3 cellular contexts compared by ENCODE assay signal in the genomic region with DNA sequence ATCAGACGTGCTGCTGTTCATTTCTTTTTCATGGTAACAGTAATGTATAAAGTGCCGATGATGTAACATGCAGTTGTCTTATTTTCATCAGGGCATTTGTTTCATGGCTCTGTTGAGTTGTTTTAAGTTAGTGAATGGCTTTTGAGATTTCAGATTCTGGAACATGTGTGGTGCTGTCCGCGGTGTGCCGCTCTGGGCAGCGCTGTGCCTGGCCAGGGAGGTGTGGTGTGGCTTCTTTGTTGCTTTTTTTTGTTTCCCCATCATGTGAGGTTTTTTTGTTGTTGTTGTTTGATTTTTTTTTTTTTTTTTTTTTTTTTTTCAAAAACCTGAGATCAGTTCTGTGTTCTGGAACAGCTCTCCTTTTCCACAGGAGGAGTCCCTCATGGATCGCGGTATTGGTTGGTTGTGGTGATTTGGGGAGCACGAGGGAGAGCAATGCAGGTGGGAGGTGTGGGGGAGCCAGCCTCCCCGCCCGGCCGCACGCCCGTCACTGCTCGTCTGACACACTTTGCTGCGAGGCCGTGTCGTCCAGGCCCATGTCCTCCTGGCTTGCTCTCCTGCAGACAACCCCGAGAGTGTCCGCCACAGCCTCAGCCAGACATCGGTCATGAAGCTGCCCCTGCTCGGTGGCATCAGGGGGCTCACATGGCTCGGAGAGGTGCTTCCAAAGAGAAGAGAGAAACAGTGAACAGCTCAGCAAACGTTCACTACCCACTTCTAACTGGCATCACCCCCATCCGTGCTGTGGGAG.
TF ChIP-seq lines count a peak whose summit lies in the region.

No MANE protein-coding gene starts in this region.

TF ChIP-seq in GM23338, 12 proteins besides CTCF, POLR2A, EP300 and RAD21:
- TF ChIP-seq EZH2 (IDR thresholded peaks at IDR 0.05; ENCODE audit: low read depth, unreplicated experiment) (no peak), EZH2phosphoT487 (IDR thresholded peaks at IDR 0.05; ENCODE audit: unreplicated experiment) (no peak), JUNB (IDR thresholded peaks at IDR 0.05; ENCODE audit: unreplicated experiment) (no peak), POLR2AphosphoS5 (IDR thresholded peaks at IDR 0.05; ENCODE audit: low read depth) (0 out of 2 replicates have a peak, but pooled peaks have one; percentile 29)
- TF ChIP-seq, protein P1, sequence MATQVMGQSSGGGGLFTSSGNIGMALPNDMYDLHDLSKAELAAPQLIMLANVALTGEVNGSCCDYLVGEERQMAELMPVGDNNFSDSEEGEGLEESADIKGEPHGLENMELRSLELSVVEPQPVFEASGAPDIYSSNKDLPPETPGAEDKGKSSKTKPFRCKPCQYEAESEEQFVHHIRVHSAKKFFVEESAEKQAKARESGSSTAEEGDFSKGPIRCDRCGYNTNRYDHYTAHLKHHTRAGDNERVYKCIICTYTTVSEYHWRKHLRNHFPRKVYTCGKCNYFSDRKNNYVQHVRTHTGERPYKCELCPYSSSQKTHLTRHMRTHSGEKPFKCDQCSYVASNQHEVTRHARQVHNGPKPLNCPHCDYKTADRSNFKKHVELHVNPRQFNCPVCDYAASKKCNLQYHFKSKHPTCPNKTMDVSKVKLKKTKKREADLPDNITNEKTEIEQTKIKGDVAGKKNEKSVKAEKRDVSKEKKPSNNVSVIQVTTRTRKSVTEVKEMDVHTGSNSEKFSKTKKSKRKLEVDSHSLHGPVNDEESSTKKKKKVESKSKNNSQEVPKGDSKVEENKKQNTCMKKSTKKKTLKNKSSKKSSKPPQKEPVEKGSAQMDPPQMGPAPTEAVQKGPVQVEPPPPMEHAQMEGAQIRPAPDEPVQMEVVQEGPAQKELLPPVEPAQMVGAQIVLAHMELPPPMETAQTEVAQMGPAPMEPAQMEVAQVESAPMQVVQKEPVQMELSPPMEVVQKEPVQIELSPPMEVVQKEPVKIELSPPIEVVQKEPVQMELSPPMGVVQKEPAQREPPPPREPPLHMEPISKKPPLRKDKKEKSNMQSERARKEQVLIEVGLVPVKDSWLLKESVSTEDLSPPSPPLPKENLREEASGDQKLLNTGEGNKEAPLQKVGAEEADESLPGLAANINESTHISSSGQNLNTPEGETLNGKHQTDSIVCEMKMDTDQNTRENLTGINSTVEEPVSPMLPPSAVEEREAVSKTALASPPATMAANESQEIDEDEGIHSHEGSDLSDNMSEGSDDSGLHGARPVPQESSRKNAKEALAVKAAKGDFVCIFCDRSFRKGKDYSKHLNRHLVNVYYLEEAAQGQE (IDR thresholded peaks at IDR 0.05; ENCODE audit: unreplicated experiment): no peak
TF ChIP-seq in GM23338: peak in this region for 1.

TF ChIP-seq in HEK293, 187 proteins besides CTCF, POLR2A, EP300 and RAD21:
- TF ChIP-seq, protein P2, sequence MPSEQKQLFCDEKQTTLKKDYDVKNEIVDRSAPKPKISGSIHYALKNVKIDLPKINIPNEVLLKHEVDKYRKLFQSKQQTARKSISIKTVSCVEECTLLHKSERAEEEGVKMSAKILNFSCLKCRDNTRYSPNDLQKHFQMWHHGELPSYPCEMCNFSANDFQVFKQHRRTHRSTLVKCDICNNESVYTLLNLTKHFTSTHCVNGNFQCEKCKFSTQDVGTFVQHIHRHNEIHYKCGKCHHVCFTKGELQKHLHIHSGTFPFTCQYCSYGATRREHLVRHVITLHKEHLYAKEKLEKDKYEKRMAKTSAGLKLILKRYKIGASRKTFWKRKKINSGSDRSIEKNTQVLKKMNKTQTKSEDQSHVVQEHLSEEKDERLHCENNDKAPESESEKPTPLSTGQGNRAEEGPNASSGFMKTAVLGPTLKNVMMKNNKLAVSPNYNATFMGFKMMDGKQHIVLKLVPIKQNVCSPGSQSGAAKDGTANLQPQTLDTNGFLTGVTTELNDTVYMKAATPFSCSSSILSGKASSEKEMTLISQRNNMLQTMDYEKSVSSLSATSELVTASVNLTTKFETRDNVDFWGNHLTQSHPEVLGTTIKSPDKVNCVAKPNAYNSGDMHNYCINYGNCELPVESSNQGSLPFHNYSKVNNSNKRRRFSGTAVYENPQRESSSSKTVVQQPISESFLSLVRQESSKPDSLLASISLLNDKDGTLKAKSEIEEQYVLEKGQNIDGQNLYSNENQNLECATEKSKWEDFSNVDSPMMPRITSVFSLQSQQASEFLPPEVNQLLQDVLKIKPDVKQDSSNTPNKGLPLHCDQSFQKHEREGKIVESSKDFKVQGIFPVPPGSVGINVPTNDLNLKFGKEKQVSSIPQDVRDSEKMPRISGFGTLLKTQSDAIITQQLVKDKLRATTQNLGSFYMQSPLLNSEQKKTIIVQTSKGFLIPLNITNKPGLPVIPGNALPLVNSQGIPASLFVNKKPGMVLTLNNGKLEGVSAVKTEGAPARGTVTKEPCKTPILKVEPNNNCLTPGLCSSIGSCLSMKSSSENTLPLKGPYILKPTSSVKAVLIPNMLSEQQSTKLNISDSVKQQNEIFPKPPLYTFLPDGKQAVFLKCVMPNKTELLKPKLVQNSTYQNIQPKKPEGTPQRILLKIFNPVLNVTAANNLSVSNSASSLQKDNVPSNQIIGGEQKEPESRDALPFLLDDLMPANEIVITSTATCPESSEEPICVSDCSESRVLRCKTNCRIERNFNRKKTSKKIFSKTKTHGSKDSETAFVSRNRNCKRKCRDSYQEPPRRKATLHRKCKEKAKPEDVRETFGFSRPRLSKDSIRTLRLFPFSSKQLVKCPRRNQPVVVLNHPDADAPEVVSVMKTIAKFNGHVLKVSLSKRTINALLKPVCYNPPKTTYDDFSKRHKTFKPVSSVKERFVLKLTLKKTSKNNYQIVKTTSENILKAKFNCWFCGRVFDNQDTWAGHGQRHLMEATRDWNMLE (tag by site-specific recombination; conservative IDR thresholded peaks at IDR 0.05; ENCODE audit: low read depth): no peak
- TF ChIP-seq, protein P3, sequence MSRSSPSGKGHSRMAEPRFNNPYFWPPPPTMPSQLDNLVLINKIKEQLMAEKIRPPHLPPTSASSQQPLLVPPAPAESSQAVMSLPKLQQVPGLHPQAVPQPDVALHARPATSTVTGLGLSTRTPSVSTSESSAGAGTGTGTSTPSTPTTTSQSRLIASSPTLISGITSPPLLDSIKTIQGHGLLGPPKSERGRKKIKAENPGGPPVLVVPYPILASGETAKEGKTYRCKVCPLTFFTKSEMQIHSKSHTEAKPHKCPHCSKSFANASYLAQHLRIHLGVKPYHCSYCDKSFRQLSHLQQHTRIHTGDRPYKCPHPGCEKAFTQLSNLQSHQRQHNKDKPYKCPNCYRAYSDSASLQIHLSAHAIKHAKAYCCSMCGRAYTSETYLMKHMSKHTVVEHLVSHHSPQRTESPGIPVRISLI (tag by site-specific recombination; IDR thresholded peaks at IDR 0.05): peak; percentile 88

TF ChIP-seq in H1, 55 proteins besides CTCF, POLR2A, EP300 and RAD21:
- no peak for TF ChIP-seq RNF2 (IDR thresholded peaks at IDR 0.05; ENCODE audit: borderline replicate concordance, low read depth, low read length, missing control alignments, poor library complexity, severe bottlenecking)
- TF ChIP-seq POLR2AphosphoS5 (IDR thresholded peaks at IDR 0.05; ENCODE audit: low read depth, low read length): peak; percentile 13; the same call in 1 of the 2 replicates
- TF ChIP-seq SIN3A (conservative IDR thresholded peaks at IDR 0.05 in 1 of 2, IDR thresholded peaks at IDR 0.05 in 1 of 2; ENCODE audit: low read depth in 1 of 2, low read length in 2 of 2): no peak
- no peak for TF ChIP-seq GTF2F1 (IDR thresholded peaks at IDR 0.05; ENCODE audit: borderline replicate concordance, low read depth, low read length)
TF ChIP-seq in H1: peak in this region for 1.
